ENCODE assay signal across 13 cellular contexts in the genomic region with DNA sequence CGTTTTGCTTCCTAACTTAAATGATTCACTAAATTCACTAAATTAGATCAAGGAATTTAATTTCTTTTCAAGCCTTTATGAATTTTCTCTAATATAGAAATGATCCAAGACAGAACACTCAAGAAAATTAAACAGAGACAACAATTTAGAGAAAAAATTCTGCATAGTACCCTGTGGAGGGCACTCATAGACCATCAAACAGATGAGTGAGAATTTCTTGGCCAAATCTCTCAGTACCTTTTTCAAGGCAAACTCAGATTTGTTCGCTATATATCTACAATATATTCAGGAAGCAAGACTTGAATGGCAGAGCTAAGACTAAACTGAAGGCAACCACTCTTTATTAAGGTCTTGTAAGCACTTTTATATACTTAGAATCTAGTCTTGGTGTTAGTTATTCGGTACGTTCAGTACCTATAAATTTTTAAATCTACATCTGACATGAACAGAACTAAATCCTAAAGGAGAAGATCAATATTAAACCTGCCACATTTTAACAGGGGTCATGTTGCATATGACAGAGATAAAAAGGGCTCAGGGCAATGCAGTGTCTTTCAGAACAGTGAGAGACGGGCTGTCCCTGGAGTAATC.
DNase-seq lines count a peak whose midpoint lies in the region; ATAC-seq and TF ChIP-seq lines count a peak whose summit lies in the region.
"Had no signal": no experiment of that assay in that cellular context is flagged by ENCODE, and none has a peak within 500 bp of the region (broad histone marks: within the 10 kb centered on the region; RNA-seq: fewer than 3 reads in every experiment).

No MANE protein-coding gene starts in this region.

- ATAC-seq in body of pancreas, result no peak
- ATAC-seq: activated CD8-positive, alpha-beta T cell treated with anti-CD3 and anti-CD28 coated beads, Interleukin-2, amount 10 ng/mL, durations not matched to agents 7 days and 5 days had no signal

- peak; percentile 16 for TF ChIP-seq CTCF in C4-2B (conservative IDR thresholded peaks at IDR 0.05)
- TF ChIP-seq CTCF in WERI-Rb-1 (IDR thresholded peaks at IDR 0.05; ENCODE audit: low read depth, low read length), result 0 out of 2 replicates have a peak, but pooled peaks have one; percentile 18
- TF ChIP-seq CTCF in body of pancreas (IDR thresholded peaks at IDR 0.05), result peak in 1 of 7 experiments; percentile 5

- 28 to 36% methylated on average over 5 of the region's 5 CpGs for WGBS in body of pancreas, 2 donors
- 12 to 13% methylated on average over 5 of the region's 5 CpGs for WGBS in GM23248 (ENCODE audit: low coverage in 1 of 2, low lambda C conversion rate in 2 of 2, missing lambda C conversion rate in 2 of 2), 2 experiments

- no peaks in the 10 kb centered on the region for H4K20me1 ChIP-seq in GM23248 (ENCODE audit: insufficient read depth)

- H3K79me2 ChIP-seq in GM23248 (ENCODE audit: insufficient read depth), result no peaks in the 10 kb centered on the region

- no peak overlapping the region for H3K9ac ChIP-seq in GM23248

- H3K9me3 ChIP-seq in WERI-Rb-1 (ENCODE audit: severe bottlenecking) (no peaks in the 10 kb centered on the region), body of pancreas (no peaks in the 10 kb centered on the region), GM23248 (ENCODE audit: low read depth) (no peaks in the 10 kb centered on the region)
- H3K9me3 ChIP-seq: colonic mucosa, neutrophil had no signal

- no peaks in the 10 kb centered on the region for H3K9me2 ChIP-seq in GM23248 (ENCODE audit: insufficient read depth)

- in situ Hi-C loops in GM23248 (cut with MboI), result no loop called here

- no peak overlapping the region for H3K27ac ChIP-seq in C4-2B
- H3K27ac ChIP-seq in WERI-Rb-1, result no peak overlapping the region
- H3K27ac ChIP-seq in body of pancreas, result no peak overlapping the region
- no peak overlapping the region for H3K27ac ChIP-seq in GM23248
- H3K27ac ChIP-seq: colonic mucosa, neutrophil had no signal

- no peak for TF ChIP-seq POLR2A in body of pancreas (IDR thresholded peaks at IDR 0.05)

- intact Hi-C loops in body of pancreas (cut with DNase I), result no loop called here

- DNase-seq in NAMALWA (ENCODE audit: low spot score), result peak; percentile 21
- no peak for DNase-seq in WERI-Rb-1
- peak; percentile 53 for DNase-seq in left kidney (ENCODE audit: low read depth, low spot score)
- no peak for DNase-seq in body of pancreas
- no peak for DNase-seq in GM23248
- no peak for DNase-seq in NCI-H146 treated with DMSO at 0.1 percent for 48 hours (lab: John Stamatoyannopoulos, UW; ENCODE audit: unreplicated experiment)
- DNase-seq in germinal center (ENCODE audit: low spot score), result no peak
- DNase-seq: activated CD8-positive, alpha-beta T cell treated with anti-CD3 and anti-CD28 coated beads, Interleukin-2, amount 10 ng/mL, durations not matched to agents 7 days and 5 days; CD4-positive, alpha-beta memory T cell; colonic mucosa; KBM-7 had no signal

- H3K36me3 ChIP-seq in WERI-Rb-1, result no peaks in the 10 kb centered on the region
- no peaks in the 10 kb centered on the region for H3K36me3 ChIP-seq in body of pancreas (replicated peaks in 1 of 2; ENCODE audit: insufficient read depth in 1 of 2, low read depth in 2 of 2)
- no peaks in the 10 kb centered on the region for H3K36me3 ChIP-seq in GM23248 (ENCODE audit: low read depth)
- H3K36me3 ChIP-seq: colonic mucosa, neutrophil had no signal

- no peak overlapping the region for H3K4me3 ChIP-seq in WERI-Rb-1 (ENCODE audit: low read depth, low read length)
- no peak overlapping the region for H3K4me3 ChIP-seq in body of pancreas
- no peak overlapping the region for H3K4me3 ChIP-seq in GM23248
- H3K4me3 ChIP-seq: colonic mucosa had no signal

- H3K4me1 ChIP-seq in body of pancreas (no peaks in the 10 kb centered on the region), GM23248 (ENCODE audit: insufficient read depth) (no peaks in the 10 kb centered on the region)
- H3K4me1 ChIP-seq: colonic mucosa had no signal

- no peak overlapping the region for H3K4me2 ChIP-seq in GM23248 (ENCODE audit: unreplicated experiment)

- H3K27me3 ChIP-seq in WERI-Rb-1 (ENCODE audit: insufficient read depth, low read depth, severe bottlenecking) (no peaks in the 10 kb centered on the region), body of pancreas (no peaks in the 10 kb centered on the region), GM23248 (replicated peaks; ENCODE audit: insufficient read depth) (no peaks in the 10 kb centered on the region)
- H3K27me3 ChIP-seq: colonic mucosa, neutrophil had no signal

- no peaks in the 10 kb centered on the region for H3F3A ChIP-seq in GM23248 (ENCODE audit: insufficient read depth)

- no peak overlapping the region for H2AFZ ChIP-seq in GM23248

Comparison
In these comparisons a context has a peak if more than half of its experiments do, and no peak if none do; other contexts are left out.
1. DNase-seq: peak in NAMALWA (single experiment) and left kidney (single experiment); none in WERI-Rb-1 (single experiment), body of pancreas (0 of 4), GM23248 (single experiment), NCI-H146 treated with DMSO at 0.1 percent for 48 hours (single experiment) and germinal center (single experiment).